In the genomic region with DNA sequence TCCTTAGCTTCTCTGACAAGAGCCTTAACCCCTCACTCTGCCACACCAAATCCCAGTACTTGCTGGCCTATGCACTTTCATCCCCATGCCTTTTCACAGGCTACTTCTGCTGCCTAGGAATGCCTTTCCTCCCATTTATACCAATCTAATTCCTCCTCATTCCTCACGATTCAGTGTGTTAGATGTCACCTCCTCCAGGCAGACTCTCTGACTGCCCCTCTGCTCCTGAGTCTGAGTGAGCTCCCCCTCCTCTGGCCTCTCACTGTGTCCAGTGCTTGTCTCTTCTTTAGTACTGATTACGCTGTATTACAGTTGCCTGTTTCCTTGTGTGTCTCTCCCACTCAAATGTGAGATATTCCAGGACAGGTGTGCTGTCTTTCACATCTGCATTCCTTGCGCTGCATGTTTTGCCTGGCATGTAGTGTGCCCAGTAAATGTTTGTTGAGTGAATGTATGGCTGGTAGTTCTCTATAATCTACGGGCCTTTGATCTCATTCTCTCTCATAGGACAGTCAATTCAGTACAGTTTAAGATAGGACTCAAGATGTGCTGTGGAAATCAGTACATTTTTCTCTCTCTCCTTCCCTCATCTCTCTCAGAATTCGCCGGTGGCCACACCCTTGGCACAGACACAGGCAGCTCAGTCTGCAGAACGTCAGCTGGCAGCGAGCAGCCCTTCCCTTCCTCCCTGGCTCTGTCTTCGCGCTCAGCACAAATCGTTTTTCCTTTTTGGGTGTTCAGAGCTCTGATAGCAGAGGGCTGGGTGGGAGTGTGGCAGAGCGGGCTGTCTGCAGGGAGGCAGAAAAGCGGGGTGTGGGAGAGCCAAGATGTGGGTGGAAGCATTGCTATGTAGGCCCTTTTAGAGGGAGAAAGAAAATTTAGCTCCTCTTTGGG, we compare ENCODE assay signal across 9 cellular contexts. TPM values are rescaled to one million over a fixed set of nuclear protein-coding genes. Genes with fewer than 3 reads are reported as not detected.
DNase-seq lines count a peak whose midpoint lies in the region; ATAC-seq and TF ChIP-seq lines count a peak whose summit lies in the region.
"Had no signal": no experiment of that assay in that cellular context is flagged by ENCODE, and none has a peak within 500 bp of the region (broad histone marks: within the 10 kb centered on the region; RNA-seq: fewer than 3 reads in every experiment).

No MANE protein-coding gene starts in this region.

- POLR2A ChIA-PET in activated CD4-positive, alpha-beta T cell treated with anti-CD3 and anti-CD28 coated beads for 36 hours (lab: Charles Lee) = no interaction called here

- intact Hi-C loops in activated CD4-positive, alpha-beta T cell treated with anti-CD3 and anti-CD28 coated beads for 36 hours (cut with DNase I, micrococcal nuclease) = no loop called here

- H3K4me3 Mint-ChIP-seq in activated CD4-positive, alpha-beta T cell treated with anti-CD3 and anti-CD28 coated beads for 36 hours = no peak overlapping the region
- H3K4me3 Mint-ChIP-seq: effector memory CD8-positive, alpha-beta T cell had no signal

- H3K27me3 Mint-ChIP-seq in activated CD4-positive, alpha-beta T cell treated with anti-CD3 and anti-CD28 coated beads for 36 hours = peaks cover 16% of the 10 kb centered on the region

- peak; percentile 83 for ATAC-seq in omental fat pad (ENCODE audit: low FRiP score)
- no peak for ATAC-seq in activated CD4-positive, alpha-beta T cell treated with anti-CD3 and anti-CD28 coated beads for 36 hours
- ATAC-seq: effector memory CD8-positive, alpha-beta T cell had no signal

- no peaks in the 10 kb centered on the region for H3K9me3 Mint-ChIP-seq in activated CD4-positive, alpha-beta T cell treated with anti-CD3 and anti-CD28 coated beads for 36 hours (ENCODE audit: low read depth)
- H3K9me3 Mint-ChIP-seq: effector memory CD8-positive, alpha-beta T cell had no signal

- no peak overlapping the region for H3K27ac ChIP-seq in SK-N-MC

- DNase-seq in Ammon's horn (ENCODE audit: low spot score) = peak; percentile 82
- DNase-seq in SK-N-MC (ENCODE audit: low read depth, low spot score) = no peak
- DNase-seq in fibroblast of the aortic adventitia (ENCODE audit: low read depth) = peak; percentile 90
- DNase-seq in omental fat pad (ENCODE audit: low spot score) = no peak
- no peak for DNase-seq in SW480 (ENCODE audit: low spot score)
- DNase-seq in activated CD4-positive, alpha-beta T cell treated with anti-CD3 and anti-CD28 coated beads for 36 hours = no peak
- no peak for DNase-seq in activated CD4-positive, alpha-beta T cell treated with anti-CD3 and anti-CD28 coated beads for 48 hours
- no peak for DNase-seq in NCI-H187 (lab: John Stamatoyannopoulos, UW)
- DNase-seq: effector memory CD8-positive, alpha-beta T cell had no signal

- no peaks in the 10 kb centered on the region for H3K36me3 ChIP-seq in SK-N-MC (ENCODE audit: insufficient read depth, low read length)

- CTCF ChIA-PET in activated CD4-positive, alpha-beta T cell treated with anti-CD3 and anti-CD28 coated beads for 36 hours (lab: Charles Lee) = interaction anchor here (0.6 to 1.9 kb wide), 6 partner anchors 14 to 280 kb away, joined by 3 to 8 read pairs (median 5); a partner anchor contains a TSS

- no peaks in the 10 kb centered on the region for H3K4me1 Mint-ChIP-seq in activated CD4-positive, alpha-beta T cell treated with anti-CD3 and anti-CD28 coated beads for 36 hours

- H3K27ac Mint-ChIP-seq in activated CD4-positive, alpha-beta T cell treated with anti-CD3 and anti-CD28 coated beads for 36 hours = no peak overlapping the region
- H3K27ac Mint-ChIP-seq: effector memory CD8-positive, alpha-beta T cell had no signal

- TF ChIP-seq CTCF in fibroblast of the aortic adventitia (IDR thresholded peaks at IDR 0.05; ENCODE audit: insufficient read depth, low read length) (no peak), omental fat pad (IDR thresholded peaks at IDR 0.05) (no peak)

- H3K4me3 ChIP-seq in SK-N-MC (no peak overlapping the region), fibroblast of the aortic adventitia (ENCODE audit: low read depth, low read length) (peak overlapping the region; percentile 15)

- no peaks in the 10 kb centered on the region for H3K9me3 ChIP-seq in SK-N-MC (ENCODE audit: low read depth, low read length)

- peak overlapping the region; percentile 52 for H3K9ac ChIP-seq in SK-N-MC (ENCODE audit: insufficient read length)

- no peaks in the 10 kb centered on the region for H3K36me3 Mint-ChIP-seq in activated CD4-positive, alpha-beta T cell treated with anti-CD3 and anti-CD28 coated beads for 36 hours (ENCODE audit: low read depth)

RNA-seq across cellular contexts. Expression of a gene that starts 18.5 kb away (rescaled TPM):
- total RNA-seq in fibroblast of the aortic adventitia (ENCODE audit: low replicate concordance) = 22.2 and 70.8 TPM in 2 replicates
- 10 to 100 TPM; 11.8 to 42.8 (median 27.1) TPM for total RNA-seq in omental fat pad
- 1 to 10 TPM; 2.0 to 2.3 TPM for total RNA-seq in activated CD4-positive, alpha-beta T cell treated with anti-CD3 and anti-CD28 coated beads for 36 hours

Comparison
In these comparisons a context has a peak if more than half of its experiments do, and no peak if none do; other contexts are left out.
1. DNase-seq: peak in Ammon's horn (single experiment) and fibroblast of the aortic adventitia (single experiment); none in SK-N-MC (single experiment), omental fat pad (single experiment), SW480 (single experiment), activated CD4-positive, alpha-beta T cell treated with anti-CD3 and anti-CD28 coated beads for 36 hours (single experiment), activated CD4-positive, alpha-beta T cell treated with anti-CD3 and anti-CD28 coated beads for 48 hours (single experiment) and NCI-H187 (0 of 2).